ENCODE assay signal across 28 cellular contexts in the genomic region with DNA sequence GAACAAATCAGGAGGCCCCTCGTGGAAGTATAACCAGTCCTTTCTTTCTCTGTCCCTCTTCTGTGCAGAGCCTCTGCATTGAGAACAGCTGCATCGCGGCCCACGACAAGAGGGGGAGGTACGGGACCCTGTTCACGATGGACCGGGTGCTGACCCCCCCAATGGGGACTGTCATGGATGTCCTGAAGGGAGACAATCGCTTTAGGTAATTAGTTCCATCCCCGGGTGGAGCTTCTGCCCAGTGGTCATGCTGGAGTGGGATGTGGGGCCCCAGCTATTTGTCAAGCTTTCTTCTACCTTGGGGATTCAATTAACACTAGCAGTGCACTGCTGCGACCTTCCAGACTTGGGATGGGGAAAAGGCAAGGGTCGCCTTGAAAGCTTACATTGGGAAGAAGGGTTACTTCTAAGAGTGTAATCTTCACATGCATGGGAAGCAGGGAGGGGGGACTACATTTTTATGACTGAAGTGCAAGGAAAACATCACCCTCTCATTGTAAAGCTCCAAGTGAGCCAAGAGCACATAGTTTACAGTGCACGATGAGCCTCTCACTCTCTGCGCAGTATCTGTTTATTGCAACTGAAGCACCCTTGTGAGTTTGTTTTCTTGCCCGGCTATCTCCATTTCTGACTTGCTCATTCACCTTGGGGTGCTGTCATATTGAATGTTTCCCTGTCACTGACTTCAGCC. TPM values are rescaled to one million over a fixed set of nuclear protein-coding genes. Genes with fewer than 3 reads are reported as not detected.
DNase-seq lines count a peak whose midpoint lies in the region; ATAC-seq, FAIRE-seq and TF ChIP-seq lines count a peak whose summit lies in the region.
"Had no signal": no experiment of that assay in that cellular context is flagged by ENCODE, and none has a peak within 500 bp of the region (broad histone marks: within the 10 kb centered on the region; RNA-seq: fewer than 3 reads in every experiment).

No MANE protein-coding gene starts in this region.

- H3K27me3 ChIP-seq in SK-N-SH (ENCODE audit: insufficient read depth) = no peaks in the 10 kb centered on the region
- H3K27me3 ChIP-seq in bronchial epithelial cell (ENCODE audit: control insufficient read depth, insufficient read depth, low read length) = no peaks in the 10 kb centered on the region
- H3K27me3 ChIP-seq: ovary, right atrium auricular region, upper lobe of left lung had no signal

- H3K27ac Mint-ChIP-seq in mesothelial cell of epicardium (peak overlapping the region; percentile 34), type B pancreatic cell (peak overlapping the region; percentile 5), nephron progenitor cell (no peak overlapping the region)
- H3K27ac Mint-ChIP-seq: activated CD4-positive, alpha-beta T cell treated with anti-CD3 and anti-CD28 coated beads, Interleukin-2, amount 10 ng/mL, durations not matched to agents 7 days and 5 days; B cell; memory B cell; natural killer cell; T-helper 2 cell treated with Interferon-gamma antibody and Interleukin-4, amounts not matched to agents 5 μg/mL and 100 μg/mL, for 36 hours had no signal

- no peaks in the 10 kb centered on the region for H3K9me2 ChIP-seq in SK-N-SH

- H3K4me3 ChIP-seq in SK-N-SH (ENCODE audit: low read depth in 2 of 2, low read length in 1 of 2) (no peak overlapping the region), bronchial epithelial cell (ENCODE audit: low read depth, low read length) (no peak overlapping the region)
- H3K4me3 ChIP-seq: ovary, right atrium auricular region, upper lobe of left lung had no signal

- H3K36me3 ChIP-seq in SK-N-SH (replicated peaks in 1 of 2; ENCODE audit: control insufficient read depth in 1 of 2, insufficient read depth in 2 of 2, low read length in 1 of 2) (peaks cover 37 to 49% of the 10 kb centered on the region in 2 experiments), bronchial epithelial cell (ENCODE audit: control insufficient read depth, insufficient read depth, low read length) (peaks cover 29% of the 10 kb centered on the region)
- H3K36me3 ChIP-seq: ovary, right atrium auricular region, upper lobe of left lung had no signal

- H3K27ac ChIP-seq in SK-N-SH (ENCODE audit: low read depth in 2 of 2, low read length in 1 of 2) = peak overlapping the region; percentile 89 to 97; a peak in 3 of 4 replicates
- H3K27ac ChIP-seq: epithelial cell of prostate, HL-60, ovary, right atrium auricular region, upper lobe of left lung, VCaP had no signal

- H3K4me2 ChIP-seq in SK-N-SH = peak overlapping the region; percentile 55; the same call in 1 of the 2 replicates

- no peaks in the 10 kb centered on the region for H3K27me3 Mint-ChIP-seq in mesothelial cell of epicardium (ENCODE audit: low read depth)
- H3K27me3 Mint-ChIP-seq in type B pancreatic cell = peaks cover 12% of the 10 kb centered on the region
- peaks cover 6% of the 10 kb centered on the region for H3K27me3 Mint-ChIP-seq in nephron progenitor cell (ENCODE audit: low read depth, poor library complexity)
- H3K27me3 Mint-ChIP-seq: activated CD4-positive, alpha-beta T cell treated with anti-CD3 and anti-CD28 coated beads, Interleukin-2, amount 10 ng/mL, durations not matched to agents 7 days and 5 days; memory B cell had no signal

- H3K9ac ChIP-seq in SK-N-SH = peak overlapping the region; percentile 29; the same call in 1 of the 2 replicates

- H2AFZ ChIP-seq in SK-N-SH (ENCODE audit: low read depth) = no peak overlapping the region

- no peaks in the 10 kb centered on the region for H3K9me3 ChIP-seq in SK-N-SH
- H3K9me3 ChIP-seq: ovary, right atrium auricular region, upper lobe of left lung had no signal

- no peak for TF ChIP-seq EP300 in SK-N-SH (IDR thresholded peaks at IDR 0.05; ENCODE audit: borderline replicate concordance in 1 of 2, low read depth in 1 of 2, low read length in 1 of 2)

- POLR2A ChIA-PET in SK-N-SH (lab: Yijun Ruan, JAX) = no interaction called here

- peaks cover 7% of the 10 kb centered on the region; the same call in 1 of the 2 replicates for H3K79me2 ChIP-seq in SK-N-SH (ENCODE audit: insufficient read depth)

- peaks cover 18 to 59% of the 10 kb centered on the region in 2 experiments; a peak in 3 of 4 replicates for H3K4me1 ChIP-seq in SK-N-SH (ENCODE audit: control insufficient read depth in 1 of 2, insufficient read depth in 2 of 2, low read depth in 1 of 2, low read length in 1 of 2)

- H3K4me3 Mint-ChIP-seq in mesothelial cell of epicardium (no peak overlapping the region), type B pancreatic cell (no peak overlapping the region), nephron progenitor cell (no peak overlapping the region)
- H3K4me3 Mint-ChIP-seq: activated CD4-positive, alpha-beta T cell treated with anti-CD3 and anti-CD28 coated beads, Interleukin-2, amount 10 ng/mL, durations not matched to agents 7 days and 5 days; B cell; memory B cell; natural killer cell; stimulated activated naive CD8-positive, alpha-beta T cell treated with anti-CD3 and anti-CD28 coated beads, Interleukin-15, amount 100 ng/mL, for 72 hours; T-helper 2 cell treated with Interferon-gamma antibody and Interleukin-4, amounts not matched to agents 5 μg/mL and 100 μg/mL, for 36 hours had no signal

- H4K20me1 ChIP-seq in SK-N-SH (ENCODE audit: insufficient read depth) = no peaks in the 10 kb centered on the region

- CTCF ChIA-PET in SK-N-SH (lab: Yijun Ruan, JAX) = interaction anchor here (1.1 kb wide), 1 partner anchor 117 kb away, joined by 3 read pairs; no protein-coding TSS in a partner anchor

- WGBS in SK-N-SH (ENCODE audit: low lambda C conversion rate) = 91% methylated on average over 14 of the region's 14 CpGs

- H3K36me3 Mint-ChIP-seq in mesothelial cell of epicardium = peaks cover 11% of the 10 kb centered on the region
- peaks cover 31% of the 10 kb centered on the region for H3K36me3 Mint-ChIP-seq in type B pancreatic cell
- H3K36me3 Mint-ChIP-seq in nephron progenitor cell (ENCODE audit: low read depth) = no peaks in the 10 kb centered on the region
- H3K36me3 Mint-ChIP-seq: memory B cell, natural killer cell had no signal

- peak; percentile 64 for FAIRE-seq in bronchial epithelial cell (lab: Jason Lieb, UNC)
- FAIRE-seq: H1 had no signal

- no peak for TF ChIP-seq RAD21 in SK-N-SH (IDR thresholded peaks at IDR 0.05; ENCODE audit: low read length)

- H3K9me3 Mint-ChIP-seq in mesothelial cell of epicardium = no peaks in the 10 kb centered on the region
- peaks cover 7% of the 10 kb centered on the region for H3K9me3 Mint-ChIP-seq in type B pancreatic cell
- H3K9me3 Mint-ChIP-seq in nephron progenitor cell = no peaks in the 10 kb centered on the region
- H3K9me3 Mint-ChIP-seq: activated CD4-positive, alpha-beta T cell treated with anti-CD3 and anti-CD28 coated beads, Interleukin-2, amount 10 ng/mL, durations not matched to agents 7 days and 5 days; memory B cell; natural killer cell; stimulated activated naive CD8-positive, alpha-beta T cell treated with anti-CD3 and anti-CD28 coated beads, Interleukin-15, amount 100 ng/mL, for 72 hours; T-helper 2 cell treated with Interferon-gamma antibody and Interleukin-4, amounts not matched to agents 5 μg/mL and 100 μg/mL, for 36 hours had no signal

- TF ChIP-seq CTCF in SK-N-SH (IDR thresholded peaks at IDR 0.05) (no peak), bronchial epithelial cell (IDR thresholded peaks at IDR 0.05; ENCODE audit: insufficient read depth, low read length, severe bottlenecking) (no peak), mesothelial cell of epicardium (IDR thresholded peaks at IDR 0.05; ENCODE audit: unreplicated experiment) (no peak), type B pancreatic cell (conservative IDR thresholded peaks at IDR 0.05) (no peak), nephron progenitor cell (IDR thresholded peaks at IDR 0.05) (no peak)

- H3K4me1 Mint-ChIP-seq in mesothelial cell of epicardium (peaks cover 55% of the 10 kb centered on the region), type B pancreatic cell (ENCODE audit: unreplicated experiment) (peaks cover 66% of the 10 kb centered on the region), nephron progenitor cell (peaks cover 55% of the 10 kb centered on the region)
- H3K4me1 Mint-ChIP-seq: activated CD4-positive, alpha-beta T cell treated with anti-CD3 and anti-CD28 coated beads, Interleukin-2, amount 10 ng/mL, durations not matched to agents 7 days and 5 days; B cell; memory B cell; natural killer cell; stimulated activated naive CD8-positive, alpha-beta T cell treated with anti-CD3 and anti-CD28 coated beads, Interleukin-15, amount 100 ng/mL, for 72 hours had no signal

- ATAC-seq in SK-N-SH treated with all-trans-retinoic acid at 6 μM for 48 hours = no peak
- no peak for ATAC-seq in HG03025 (IDR thresholded peaks at IDR 0.05; ENCODE audit: low FRiP score, unreplicated experiment)
- ATAC-seq: natural killer cell; stimulated activated naive CD8-positive, alpha-beta T cell treated with anti-CD3 and anti-CD28 coated beads, Interleukin-15, amount 100 ng/mL, for 72 hours had no signal

- DNase-seq in SK-N-SH (no peak), bronchial epithelial cell (ENCODE audit: low read depth) (no peak), mesothelial cell of epicardium (ENCODE audit: low spot score in 2 of 2, unreplicated experiment in 2 of 2) (no peak), type B pancreatic cell (ENCODE audit: extremely low spot score, unreplicated experiment) (no peak), dedifferentiated amniotic fluid mesenchymal stem cell (ENCODE audit: extremely low spot score) (no peak), nephron progenitor cell (no peak)
- DNase-seq: activated CD4-positive, alpha-beta T cell treated with anti-CD3 and anti-CD28 coated beads, Interleukin-2, amount 10 ng/mL, durations not matched to agents 7 days and 5 days; activated naive CD4-positive, alpha-beta T cell treated with anti-CD3 and anti-CD28 coated beads, Interleukin-2, amount 50 U/mL, for 16 hours; amygdala; central memory CD4-positive, alpha-beta T cell; DMS79 treated with DMSO at 0.1 percent for 48 hours; natural killer cell; NCI-H1694; NCI-H69; ovary; RPMI8226; stimulated activated naive CD8-positive, alpha-beta T cell treated with anti-CD3 and anti-CD28 coated beads, Interleukin-15, amount 100 ng/mL, for 72 hours had no signal

- peaks cover 88% of the 10 kb centered on the region for H3F3A ChIP-seq in SK-N-SH (replicated peaks; ENCODE audit: insufficient read depth)

TF ChIP-seq in SK-N-SH, 30 proteins besides CTCF, POLR2A, EP300 and RAD21 (continues in another document):
- TF ChIP-seq TEAD4 (IDR thresholded peaks at IDR 0.05; ENCODE audit: borderline replicate concordance, insufficient read depth) = no peak
- no peak for TF ChIP-seq RXRA (IDR thresholded peaks at IDR 0.05; ENCODE audit: borderline replicate concordance, low read depth)
- no peak for TF ChIP-seq FOXJ3 (CRISPR knock-in tag; IDR thresholded peaks at IDR 0.05)

TF ChIP-seq in SK-N-SH treated with all-trans-retinoic acid at 6 μM for 48 hours, 23 proteins besides CTCF, POLR2A, EP300 and RAD21 (continues in another document):
- TF ChIP-seq ISL1 (CRISPR knock-in tag; IDR thresholded peaks at IDR 0.05) (no peak), BACH2 (CRISPR knock-in tag; IDR thresholded peaks at IDR 0.05; ENCODE audit: borderline replicate concordance) (no peak)

RNA-seq across cellular contexts. Expression of gene TGFBI, which starts 27.0 kb away (rescaled TPM):
- polyA plus RNA-seq in SK-N-SH (2012; rRNA removed) = 2,247 and 2,678 TPM in 2 replicates
- polyA plus RNA-seq in SK-N-SH (2012; cell fraction: cytosol; rRNA removed) = 1,829 and 2,247 TPM in 2 replicates
- 2,574 and 3,187 TPM in 2 replicates for polyA plus RNA-seq in SK-N-SH (2012; cell fraction: nucleus; rRNA removed)
- total RNA-seq in bronchial epithelial cell (211 and 218 TPM in 2 replicates), mesothelial cell of epicardium (339 to 354 TPM (median 345 TPM) in 3 replicates), type B pancreatic cell (ENCODE audit: low replicate concordance) (71.4 and 302 TPM in 2 replicates)
